Comparison of ENCODE assay signal across 2 cellular contexts in genomic region chr11:69436041-69436982, GRCh38.
TF ChIP-seq lines count a peak whose summit lies in the region.

No MANE protein-coding gene starts in this region.

TF ChIP-seq in IMR-90, 13 proteins besides CTCF, POLR2A, EP300 and RAD21:
- TF ChIP-seq SMC3 (IDR thresholded peaks at IDR 0.05; ENCODE audit: low read depth, low read length) (no peak), CHD1 (IDR thresholded peaks at IDR 0.05; ENCODE audit: low read depth, low read length) (no peak), MXI1 (IDR thresholded peaks at IDR 0.05; ENCODE audit: borderline replicate concordance, low read depth, low read length) (no peak), BHLHE40 (IDR thresholded peaks at IDR 0.05; ENCODE audit: low read depth, low read length) (no peak), MAZ (IDR thresholded peaks at IDR 0.05; ENCODE audit: borderline replicate concordance, low read depth, low read length) (no peak), RCOR1 (IDR thresholded peaks at IDR 0.05; ENCODE audit: insufficient replicate concordance, low read length) (no peak), MAFK (IDR thresholded peaks at IDR 0.05; ENCODE audit: low read depth, low read length) (no peak), CEBPB (IDR thresholded peaks at IDR 0.05; ENCODE audit: low read depth, low read length) (no peak), USF2 (IDR thresholded peaks at IDR 0.05; ENCODE audit: low read depth, low read length) (no peak), RFX5 (IDR thresholded peaks at IDR 0.05; ENCODE audit: low read depth, low read length) (no peak), NFE2L2 (IDR thresholded peaks at IDR 0.05; ENCODE audit: low read depth, low read length) (no peak), FOS (IDR thresholded peaks at IDR 0.05; ENCODE audit: low read depth, low read length) (no peak)
- TF ChIP-seq, protein P1, sequence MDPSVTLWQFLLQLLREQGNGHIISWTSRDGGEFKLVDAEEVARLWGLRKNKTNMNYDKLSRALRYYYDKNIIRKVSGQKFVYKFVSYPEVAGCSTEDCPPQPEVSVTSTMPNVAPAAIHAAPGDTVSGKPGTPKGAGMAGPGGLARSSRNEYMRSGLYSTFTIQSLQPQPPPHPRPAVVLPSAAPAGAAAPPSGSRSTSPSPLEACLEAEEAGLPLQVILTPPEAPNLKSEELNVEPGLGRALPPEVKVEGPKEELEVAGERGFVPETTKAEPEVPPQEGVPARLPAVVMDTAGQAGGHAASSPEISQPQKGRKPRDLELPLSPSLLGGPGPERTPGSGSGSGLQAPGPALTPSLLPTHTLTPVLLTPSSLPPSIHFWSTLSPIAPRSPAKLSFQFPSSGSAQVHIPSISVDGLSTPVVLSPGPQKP (IDR thresholded peaks at IDR 0.05; ENCODE audit: borderline replicate concordance, low read depth, low read length), result no peak

TF ChIP-seq in HepG2, 621 proteins besides CTCF, POLR2A, EP300 and RAD21:
- TF ChIP-seq ONECUT2 (CRISPR knock-in tag; IDR thresholded peaks at IDR 0.05) (no peak), PAWR (CRISPR knock-in tag; IDR thresholded peaks at IDR 0.05; ENCODE audit: borderline replicate concordance) (no peak), HOXA5 (CRISPR knock-in tag; IDR thresholded peaks at IDR 0.05) (no peak), NR2F6 (IDR thresholded peaks at IDR 0.05) (no peak), NR2F6 (CRISPR knock-in tag; IDR thresholded peaks at IDR 0.05) (no peak), ZNF879 (CRISPR knock-in tag; IDR thresholded peaks at IDR 0.05) (no peak), WIZ (CRISPR knock-in tag; IDR thresholded peaks at IDR 0.05) (no peak), HMGXB4 (CRISPR knock-in tag; IDR thresholded peaks at IDR 0.05; ENCODE audit: borderline replicate concordance in 1 of 2, low read depth in 1 of 2) (no peak), POLR2G (IDR thresholded peaks at IDR 0.05; ENCODE audit: low read depth, low read length) (no peak), XBP1 (CRISPR knock-in tag; IDR thresholded peaks at IDR 0.05) (no peak), NFE2L1 (CRISPR knock-in tag; IDR thresholded peaks at IDR 0.05; ENCODE audit: borderline replicate concordance) (no peak), AKAP8 (CRISPR knock-in tag; IDR thresholded peaks at IDR 0.05) (no peak), ELF1 (CRISPR knock-in tag; IDR thresholded peaks at IDR 0.05) (no peak), ZNF367 (CRISPR knock-in tag; IDR thresholded peaks at IDR 0.05; ENCODE audit: borderline replicate concordance) (no peak), TAF15 (IDR thresholded peaks at IDR 0.05; ENCODE audit: low read depth, low read length, poor library complexity, severe bottlenecking) (no peak), ZFP36 (IDR thresholded peaks at IDR 0.05; ENCODE audit: borderline replicate concordance, low read depth, low read length, partially characterized antibody) (no peak), NR2F1 (CRISPR knock-in tag; IDR thresholded peaks at IDR 0.05) (no peak), HNRNPK (IDR thresholded peaks at IDR 0.05; ENCODE audit: low read depth, low read length, poor library complexity, severe bottlenecking) (no peak)
- TF ChIP-seq, protein P2, sequence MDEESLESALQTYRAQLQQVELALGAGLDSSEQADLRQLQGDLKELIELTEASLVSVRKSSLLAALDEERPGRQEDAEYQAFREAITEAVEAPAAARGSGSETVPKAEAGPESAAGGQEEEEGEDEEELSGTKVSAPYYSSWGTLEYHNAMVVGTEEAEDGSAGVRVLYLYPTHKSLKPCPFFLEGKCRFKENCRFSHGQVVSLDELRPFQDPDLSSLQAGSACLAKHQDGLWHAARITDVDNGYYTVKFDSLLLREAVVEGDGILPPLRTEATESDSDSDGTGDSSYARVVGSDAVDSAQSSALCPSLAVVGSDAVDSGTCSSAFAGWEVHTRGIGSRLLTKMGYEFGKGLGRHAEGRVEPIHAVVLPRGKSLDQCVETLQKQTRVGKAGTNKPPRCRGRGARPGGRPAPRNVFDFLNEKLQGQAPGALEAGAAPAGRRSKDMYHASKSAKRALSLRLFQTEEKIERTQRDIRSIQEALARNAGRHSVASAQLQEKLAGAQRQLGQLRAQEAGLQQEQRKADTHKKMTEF (CRISPR knock-in tag; IDR thresholded peaks at IDR 0.05), result no peak
- TF ChIP-seq, protein P3, sequence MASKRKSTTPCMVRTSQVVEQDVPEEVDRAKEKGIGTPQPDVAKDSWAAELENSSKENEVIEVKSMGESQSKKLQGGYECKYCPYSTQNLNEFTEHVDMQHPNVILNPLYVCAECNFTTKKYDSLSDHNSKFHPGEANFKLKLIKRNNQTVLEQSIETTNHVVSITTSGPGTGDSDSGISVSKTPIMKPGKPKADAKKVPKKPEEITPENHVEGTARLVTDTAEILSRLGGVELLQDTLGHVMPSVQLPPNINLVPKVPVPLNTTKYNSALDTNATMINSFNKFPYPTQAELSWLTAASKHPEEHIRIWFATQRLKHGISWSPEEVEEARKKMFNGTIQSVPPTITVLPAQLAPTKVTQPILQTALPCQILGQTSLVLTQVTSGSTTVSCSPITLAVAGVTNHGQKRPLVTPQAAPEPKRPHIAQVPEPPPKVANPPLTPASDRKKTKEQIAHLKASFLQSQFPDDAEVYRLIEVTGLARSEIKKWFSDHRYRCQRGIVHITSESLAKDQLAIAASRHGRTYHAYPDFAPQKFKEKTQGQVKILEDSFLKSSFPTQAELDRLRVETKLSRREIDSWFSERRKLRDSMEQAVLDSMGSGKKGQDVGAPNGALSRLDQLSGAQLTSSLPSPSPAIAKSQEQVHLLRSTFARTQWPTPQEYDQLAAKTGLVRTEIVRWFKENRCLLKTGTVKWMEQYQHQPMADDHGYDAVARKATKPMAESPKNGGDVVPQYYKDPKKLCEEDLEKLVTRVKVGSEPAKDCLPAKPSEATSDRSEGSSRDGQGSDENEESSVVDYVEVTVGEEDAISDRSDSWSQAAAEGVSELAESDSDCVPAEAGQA (IDR thresholded peaks at IDR 0.05; ENCODE audit: low read depth), result no peak
- TF ChIP-seq, protein P3 (CRISPR knock-in tag; IDR thresholded peaks at IDR 0.05; ENCODE audit: borderline replicate concordance), result no peak
- TF ChIP-seq, protein P4, sequence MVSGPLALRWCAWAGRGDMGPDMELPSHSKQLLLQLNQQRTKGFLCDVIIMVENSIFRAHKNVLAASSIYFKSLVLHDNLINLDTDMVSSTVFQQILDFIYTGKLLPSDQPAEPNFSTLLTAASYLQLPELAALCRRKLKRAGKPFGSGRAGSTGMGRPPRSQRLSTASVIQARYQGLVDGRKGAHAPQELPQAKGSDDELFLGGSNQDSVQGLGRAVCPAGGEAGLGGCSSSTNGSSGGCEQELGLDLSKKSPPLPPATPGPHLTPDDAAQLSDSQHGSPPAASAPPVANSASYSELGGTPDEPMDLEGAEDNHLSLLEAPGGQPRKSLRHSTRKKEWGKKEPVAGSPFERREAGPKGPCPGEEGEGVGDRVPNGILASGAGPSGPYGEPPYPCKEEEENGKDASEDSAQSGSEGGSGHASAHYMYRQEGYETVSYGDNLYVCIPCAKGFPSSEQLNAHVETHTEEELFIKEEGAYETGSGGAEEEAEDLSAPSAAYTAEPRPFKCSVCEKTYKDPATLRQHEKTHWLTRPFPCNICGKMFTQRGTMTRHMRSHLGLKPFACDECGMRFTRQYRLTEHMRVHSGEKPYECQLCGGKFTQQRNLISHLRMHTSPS (CRISPR knock-in tag; IDR thresholded peaks at IDR 0.05; ENCODE audit: low read depth), result no peak
TF ChIP-seq in HepG2: peak in this region for 0.
